Comparison of ENCODE assay signal across 27 cellular contexts in genomic region chr15:54659668-54660067, GRCh38.
"Had no signal": no experiment of that assay in that cellular context is flagged by ENCODE, and none has a peak within 500 bp of the region (broad histone marks: within the 10 kb centered on the region; RNA-seq: fewer than 3 reads in every experiment).

No MANE protein-coding gene starts in this region.

- H3K27ac ChIP-seq: neural progenitor cell, ovary, parathyroid adenoma, psoas muscle, right lobe of liver, sigmoid colon, spleen, suprapubic skin, testis, tibial artery, upper lobe of left lung had no signal

- H3K9ac ChIP-seq: neural progenitor cell, parathyroid adenoma had no signal

- H3K4me2 ChIP-seq: neural progenitor cell, smooth muscle cell had no signal

- H3K36me3 ChIP-seq: neural progenitor cell, ovary, right lobe of liver, sigmoid colon, spleen, suprapubic skin, tibial artery, upper lobe of left lung had no signal

- H3K27me3 ChIP-seq: neural progenitor cell, ovary, right lobe of liver, sigmoid colon, spleen, suprapubic skin, testis, tibial artery, upper lobe of left lung had no signal

- H3K9me3 ChIP-seq: ovary, psoas muscle, right lobe of liver, sigmoid colon, spleen, suprapubic skin, testis, tibial artery, upper lobe of left lung had no signal

- H2AFZ ChIP-seq: neural progenitor cell, parathyroid adenoma had no signal

- H3K4me3 ChIP-seq: neural progenitor cell, ovary, psoas muscle, right lobe of liver, sigmoid colon, smooth muscle cell, spleen, suprapubic skin, testis, tibial artery, upper lobe of left lung had no signal

- ATAC-seq: naive thymus-derived CD4-positive, alpha-beta T cell; natural killer cell; right cardiac atrium; right lobe of liver; stimulated activated memory B cell treated with anti-CD40 and anti-IgM and Interleukin-4, amounts not matched to agents 10 μg/mL and 1 μg/mL and 100 μg/mL, for 72 hours; stimulated activated naive CD8-positive, alpha-beta T cell treated with anti-CD3 and anti-CD28 coated beads, Interleukin-15, amount 100 ng/mL, for 72 hours; stimulated activated naive CD8-positive, alpha-beta T cell treated with anti-CD3 and anti-CD28 coated beads, Interleukin-15, Interleukin-2, amounts not matched to agents 100 U/mL and 50 U/mL, for 24 hours had no signal

- FAIRE-seq: urothelium cell line had no signal

- H3K79me2 ChIP-seq: parathyroid adenoma had no signal

- H3K4me1 ChIP-seq: neural progenitor cell, parathyroid adenoma, psoas muscle, right lobe of liver, sigmoid colon, spleen, suprapubic skin, testis, upper lobe of left lung had no signal

- DNase-seq: naive thymus-derived CD4-positive, alpha-beta T cell; natural killer cell; ovary; posterior cingulate gyrus; psoas muscle; right cardiac atrium; right lobe of liver; sigmoid colon; spleen; stimulated activated CD4-positive, alpha-beta T cell treated with anti-CD3 and anti-CD28 coated beads, Interleukin-12 subunit alpha, Interleukin-12 subunit beta, amount 100 ng/mL, for 4 hours; stimulated activated CD4-positive, alpha-beta T cell treated with anti-CD3 and anti-CD28 coated beads, Interleukin-1b, Interleukin-23, amount 100 ng/mL, for 48 hours; stimulated activated CD4-positive, alpha-beta T cell treated with anti-CD3 and anti-CD28 coated beads, Interleukin-4, amount 100 ng/mL, for 1 hour; stimulated activated CD4-positive, alpha-beta T cell treated with anti-CD3 and anti-CD28 coated beads, Interleukin-4, amount 100 ng/mL, for 4 hours; stimulated activated CD8-positive, alpha-beta memory T cell treated with anti-CD3 and anti-CD28 coated beads, Interleukin-4, amount 100 ng/mL, for 48 hours; stimulated activated naive CD4-positive, alpha-beta T cell; stimulated activated naive CD8-positive, alpha-beta T cell treated with anti-CD3 and anti-CD28 coated beads, Interleukin-15, amount 100 ng/mL, for 72 hours; stimulated activated naive CD8-positive, alpha-beta T cell treated with anti-CD3 and anti-CD28 coated beads, Interleukin-15, Interleukin-2, amounts not matched to agents 100 U/mL and 50 U/mL, for 24 hours; substantia nigra; testis; tibial artery; upper lobe of left lung had no signal
